ENCODE assay signal across 2 cellular contexts in genomic region chr4:118265312-118266144, GRCh38.
TF ChIP-seq lines count a peak whose summit lies in the region.

No MANE protein-coding gene starts in this region.

TF ChIP-seq in GM12878, 131 proteins besides CTCF, POLR2A, EP300 and RAD21 (continued from another document):
- TF ChIP-seq TAF1 (IDR thresholded peaks at IDR 0.05; ENCODE audit: borderline replicate concordance, low read depth, low read length) (no peak), ZSCAN29 (IDR thresholded peaks at IDR 0.05) (no peak), MLLT1 (IDR thresholded peaks at IDR 0.05) (no peak), PAX8 (IDR thresholded peaks at IDR 0.05) (no peak), SUZ12 (IDR thresholded peaks at IDR 0.05; ENCODE audit: unreplicated experiment) (no peak)

TF ChIP-seq in liver, 16 proteins besides CTCF, POLR2A, EP300 and RAD21 (continued from another document):
- no peak for TF ChIP-seq REST (IDR thresholded peaks at IDR 0.05)
- TF ChIP-seq ATF3 (IDR thresholded peaks at IDR 0.05) = no peak
- no peak for TF ChIP-seq HNF4G (IDR thresholded peaks at IDR 0.05)
- TF ChIP-seq RXRA (IDR thresholded peaks at IDR 0.05) = no peak
- TF ChIP-seq JUND (IDR thresholded peaks at IDR 0.05) = no peak
- TF ChIP-seq FOXA2 (IDR thresholded peaks at IDR 0.05) = no peak
- TF ChIP-seq GABPA (IDR thresholded peaks at IDR 0.05 in 1 of 2, conservative IDR thresholded peaks at IDR 0.05 in 1 of 2) = no peak
- no peak for TF ChIP-seq SP1 (IDR thresholded peaks at IDR 0.05)
